Comparison of ENCODE assay signal across 1 cellular context in genomic region chr6:111703723-111704122, GRCh38.
TF ChIP-seq lines count a peak whose summit lies in the region.

No MANE protein-coding gene starts in this region.

TF ChIP-seq in K562, 482 proteins besides CTCF, POLR2A, EP300 and RAD21 (continued from another document):
- TF ChIP-seq, protein P1, sequence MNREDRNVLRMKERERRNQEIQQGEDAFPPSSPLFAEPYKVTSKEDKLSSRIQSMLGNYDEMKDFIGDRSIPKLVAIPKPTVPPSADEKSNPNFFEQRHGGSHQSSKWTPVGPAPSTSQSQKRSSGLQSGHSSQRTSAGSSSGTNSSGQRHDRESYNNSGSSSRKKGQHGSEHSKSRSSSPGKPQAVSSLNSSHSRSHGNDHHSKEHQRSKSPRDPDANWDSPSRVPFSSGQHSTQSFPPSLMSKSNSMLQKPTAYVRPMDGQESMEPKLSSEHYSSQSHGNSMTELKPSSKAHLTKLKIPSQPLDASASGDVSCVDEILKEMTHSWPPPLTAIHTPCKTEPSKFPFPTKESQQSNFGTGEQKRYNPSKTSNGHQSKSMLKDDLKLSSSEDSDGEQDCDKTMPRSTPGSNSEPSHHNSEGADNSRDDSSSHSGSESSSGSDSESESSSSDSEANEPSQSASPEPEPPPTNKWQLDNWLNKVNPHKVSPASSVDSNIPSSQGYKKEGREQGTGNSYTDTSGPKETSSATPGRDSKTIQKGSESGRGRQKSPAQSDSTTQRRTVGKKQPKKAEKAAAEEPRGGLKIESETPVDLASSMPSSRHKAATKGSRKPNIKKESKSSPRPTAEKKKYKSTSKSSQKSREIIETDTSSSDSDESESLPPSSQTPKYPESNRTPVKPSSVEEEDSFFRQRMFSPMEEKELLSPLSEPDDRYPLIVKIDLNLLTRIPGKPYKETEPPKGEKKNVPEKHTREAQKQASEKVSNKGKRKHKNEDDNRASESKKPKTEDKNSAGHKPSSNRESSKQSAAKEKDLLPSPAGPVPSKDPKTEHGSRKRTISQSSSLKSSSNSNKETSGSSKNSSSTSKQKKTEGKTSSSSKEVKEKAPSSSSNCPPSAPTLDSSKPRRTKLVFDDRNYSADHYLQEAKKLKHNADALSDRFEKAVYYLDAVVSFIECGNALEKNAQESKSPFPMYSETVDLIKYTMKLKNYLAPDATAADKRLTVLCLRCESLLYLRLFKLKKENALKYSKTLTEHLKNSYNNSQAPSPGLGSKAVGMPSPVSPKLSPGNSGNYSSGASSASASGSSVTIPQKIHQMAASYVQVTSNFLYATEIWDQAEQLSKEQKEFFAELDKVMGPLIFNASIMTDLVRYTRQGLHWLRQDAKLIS (CRISPR knock-in tag; IDR thresholded peaks at IDR 0.05): no peak
- TF ChIP-seq KLF6 (CRISPR knock-in tag; IDR thresholded peaks at IDR 0.05; ENCODE audit: borderline replicate concordance) (no peak), ILK (tag; IDR thresholded peaks at IDR 0.05; ENCODE audit: borderline replicate concordance, low read depth) (no peak), ZNF274 (IDR thresholded peaks at IDR 0.05; ENCODE audit: borderline replicate concordance, low read depth, low read length) (no peak)
